Comparison of ENCODE assay signal across 16 cellular contexts in the genomic region with DNA sequence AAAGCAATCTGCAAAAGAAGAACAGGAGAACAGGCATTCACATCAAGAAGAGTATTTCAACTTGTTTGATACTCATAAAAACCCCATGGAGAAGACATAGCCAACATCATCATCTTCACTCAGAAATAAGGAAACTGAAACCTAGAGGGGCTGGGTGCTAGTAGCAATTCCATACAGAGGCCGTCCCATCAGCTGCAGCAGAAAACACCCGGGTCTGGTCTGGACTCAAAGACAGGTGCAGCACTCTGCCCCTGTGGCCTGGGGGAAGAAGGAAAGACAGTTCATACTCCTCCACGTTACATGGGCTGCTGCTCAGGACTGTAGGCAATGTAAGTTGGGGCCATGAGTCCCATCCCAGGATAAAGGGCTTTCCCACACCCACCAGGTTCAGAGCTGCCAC. TPM values are rescaled to one million over a fixed set of nuclear protein-coding genes. Genes with fewer than 3 reads are reported as not detected.
DNase-seq lines count a peak whose midpoint lies in the region; ATAC-seq and TF ChIP-seq lines count a peak whose summit lies in the region.
"Had no signal": no experiment of that assay in that cellular context is flagged by ENCODE, and none has a peak within 500 bp of the region (broad histone marks: within the 10 kb centered on the region; RNA-seq: fewer than 3 reads in every experiment).

No MANE protein-coding gene starts in this region.

- no peak for TF ChIP-seq CTCF in natural killer cell (IDR thresholded peaks at IDR 0.05)

- H3K4me1 Mint-ChIP-seq in activated CD8-positive, alpha-beta memory T cell treated with anti-CD3 and anti-CD28 coated beads, Interleukin-2, amount 10 ng/mL, durations not matched to agents 7 days and 5 days = peaks cover 35% of the 10 kb centered on the region
- H3K4me1 Mint-ChIP-seq in activated naive CD8-positive, alpha-beta T cell treated with anti-CD3 and anti-CD28 coated beads, Interleukin-2, amount 50 U/mL, for 24 hours = peaks cover 13% of the 10 kb centered on the region
- H3K4me1 Mint-ChIP-seq in natural killer cell = peaks cover 32 to 41% of the 10 kb centered on the region in 2 donors

- no peak for DNase-seq in activated CD8-positive, alpha-beta memory T cell treated with anti-CD3 and anti-CD28 coated beads, Interleukin-2, amount 10 ng/mL, durations not matched to agents 7 days and 5 days
- DNase-seq in activated CD8-positive, alpha-beta memory T cell treated with anti-CD3 and anti-CD28 coated beads, Interleukin-2, amount 50 U/mL, for 48 hours = no peak
- no peak for DNase-seq in activated naive CD8-positive, alpha-beta T cell treated with anti-CD3 and anti-CD28 coated beads, Interleukin-2, amount 50 U/mL, for 24 hours
- DNase-seq in natural killer cell (no peak), activated gamma-delta T cell treated with Interleukin-2 at 50 U/mL for 16 hours (no peak), inferior parietal cortex (ENCODE audit: extremely low spot score) (no peak)
- DNase-seq: ACHN; Caco-2; CD8-positive, alpha-beta T cell; GF-D8; GOT3; H9 had no signal

- CTCF ChIA-PET in activated CD8-positive, alpha-beta memory T cell treated with anti-CD3 and anti-CD28 coated beads, Interleukin-2, amount 10 ng/mL, durations not matched to agents 7 days and 5 days (lab: Charles Lee) = interaction anchor here (1.1 to 1.8 kb wide), 3 partner anchors 33 to 171 kb away, joined by 3 to 5 read pairs (median 4); no protein-coding TSS in a partner anchor

- no peak overlapping the region for H3K4me3 Mint-ChIP-seq in activated CD8-positive, alpha-beta memory T cell treated with anti-CD3 and anti-CD28 coated beads, Interleukin-2, amount 10 ng/mL, durations not matched to agents 7 days and 5 days
- no peak overlapping the region for H3K4me3 Mint-ChIP-seq in activated naive CD8-positive, alpha-beta T cell treated with anti-CD3 and anti-CD28 coated beads, Interleukin-2, amount 50 U/mL, for 24 hours
- no peak overlapping the region for H3K4me3 Mint-ChIP-seq in natural killer cell
- H3K4me3 Mint-ChIP-seq: CD14-positive monocyte; CD8-positive, alpha-beta T cell; H9 had no signal

- peak overlapping the region; percentile 30 for H3K27ac Mint-ChIP-seq in activated CD8-positive, alpha-beta memory T cell treated with anti-CD3 and anti-CD28 coated beads, Interleukin-2, amount 10 ng/mL, durations not matched to agents 7 days and 5 days
- no peak overlapping the region for H3K27ac Mint-ChIP-seq in activated naive CD8-positive, alpha-beta T cell treated with anti-CD3 and anti-CD28 coated beads, Interleukin-2, amount 50 U/mL, for 24 hours
- H3K27ac Mint-ChIP-seq in natural killer cell = peak overlapping the region; percentile 47 to 59
- H3K27ac Mint-ChIP-seq: CD8-positive, alpha-beta T cell; H9 had no signal

- H3K27me3 Mint-ChIP-seq in activated CD8-positive, alpha-beta memory T cell treated with anti-CD3 and anti-CD28 coated beads, Interleukin-2, amount 10 ng/mL, durations not matched to agents 7 days and 5 days = no peaks in the 10 kb centered on the region
- H3K27me3 Mint-ChIP-seq in activated naive CD8-positive, alpha-beta T cell treated with anti-CD3 and anti-CD28 coated beads, Interleukin-2, amount 50 U/mL, for 24 hours = no peaks in the 10 kb centered on the region
- H3K27me3 Mint-ChIP-seq in natural killer cell (ENCODE audit: low read depth in 2 of 2) = no peaks in the 10 kb centered on the region

- peaks cover 34% of the 10 kb centered on the region for H3K36me3 Mint-ChIP-seq in activated CD8-positive, alpha-beta memory T cell treated with anti-CD3 and anti-CD28 coated beads, Interleukin-2, amount 10 ng/mL, durations not matched to agents 7 days and 5 days
- no peaks in the 10 kb centered on the region for H3K36me3 Mint-ChIP-seq in activated naive CD8-positive, alpha-beta T cell treated with anti-CD3 and anti-CD28 coated beads, Interleukin-2, amount 50 U/mL, for 24 hours (ENCODE audit: low read depth)
- peaks cover 11% of the 10 kb centered on the region for H3K36me3 Mint-ChIP-seq in natural killer cell
- H3K36me3 Mint-ChIP-seq: CD14-positive monocyte had no signal

- ATAC-seq in activated CD8-positive, alpha-beta memory T cell treated with anti-CD3 and anti-CD28 coated beads, Interleukin-2, amount 10 ng/mL, durations not matched to agents 7 days and 5 days = no peak
- ATAC-seq in activated naive CD8-positive, alpha-beta T cell treated with anti-CD3 and anti-CD28 coated beads, Interleukin-2, amount 50 U/mL, for 24 hours = peak; percentile 33
- ATAC-seq in natural killer cell (no peak), HG02571 (IDR thresholded peaks at IDR 0.05; ENCODE audit: unreplicated experiment) (no peak)
- ATAC-seq: CD8-positive, alpha-beta T cell; HepG2 had no signal

- H3K9me3 Mint-ChIP-seq in activated CD8-positive, alpha-beta memory T cell treated with anti-CD3 and anti-CD28 coated beads, Interleukin-2, amount 10 ng/mL, durations not matched to agents 7 days and 5 days (ENCODE audit: low read depth) = no peaks in the 10 kb centered on the region
- H3K9me3 Mint-ChIP-seq in activated naive CD8-positive, alpha-beta T cell treated with anti-CD3 and anti-CD28 coated beads, Interleukin-2, amount 50 U/mL, for 24 hours = no peaks in the 10 kb centered on the region
- no peaks in the 10 kb centered on the region for H3K9me3 Mint-ChIP-seq in natural killer cell
- H3K9me3 Mint-ChIP-seq: CD14-positive monocyte; CD8-positive, alpha-beta T cell; H9 had no signal

- intact Hi-C loops in natural killer cell (cut with micrococcal nuclease) = no loop called here

RNA-seq across cellular contexts. Expression of gene GZMA, which starts 11.6 kb away (rescaled TPM):
- total RNA-seq in activated CD8-positive, alpha-beta memory T cell treated with anti-CD3 and anti-CD28 coated beads, Interleukin-2, amount 10 ng/mL, durations not matched to agents 7 days and 5 days = 1,000 to 10,000 TPM in 1 of 2 experiments, 100 to 1,000 TPM in 1; 927 to 1,065 TPM
- 100 to 1,000 TPM; 530 to 621 (median 590) TPM for total RNA-seq in natural killer cell
- total RNA-seq: A172, Caco-2, H9, HepG2 had no signal

RNA-seq across cellular contexts. Expression of gene GPX8, which starts 45.9 kb away (rescaled TPM):
- not detected for total RNA-seq in activated CD8-positive, alpha-beta memory T cell treated with anti-CD3 and anti-CD28 coated beads, Interleukin-2, amount 10 ng/mL, durations not matched to agents 7 days and 5 days
- total RNA-seq in natural killer cell = not detected
- total RNA-seq: CD8-positive, alpha-beta T cell had no signal

RNA-seq across cellular contexts. Expression of gene CDC20B, which starts 58.9 kb away (rescaled TPM):
- total RNA-seq in activated CD8-positive, alpha-beta memory T cell treated with anti-CD3 and anti-CD28 coated beads, Interleukin-2, amount 10 ng/mL, durations not matched to agents 7 days and 5 days = under 1 TPM; 0.53 to 0.75 TPM
- total RNA-seq in natural killer cell = not detected
- total RNA-seq: Caco-2; CD8-positive, alpha-beta T cell; HepG2 had no signal
